In the genomic region with DNA sequence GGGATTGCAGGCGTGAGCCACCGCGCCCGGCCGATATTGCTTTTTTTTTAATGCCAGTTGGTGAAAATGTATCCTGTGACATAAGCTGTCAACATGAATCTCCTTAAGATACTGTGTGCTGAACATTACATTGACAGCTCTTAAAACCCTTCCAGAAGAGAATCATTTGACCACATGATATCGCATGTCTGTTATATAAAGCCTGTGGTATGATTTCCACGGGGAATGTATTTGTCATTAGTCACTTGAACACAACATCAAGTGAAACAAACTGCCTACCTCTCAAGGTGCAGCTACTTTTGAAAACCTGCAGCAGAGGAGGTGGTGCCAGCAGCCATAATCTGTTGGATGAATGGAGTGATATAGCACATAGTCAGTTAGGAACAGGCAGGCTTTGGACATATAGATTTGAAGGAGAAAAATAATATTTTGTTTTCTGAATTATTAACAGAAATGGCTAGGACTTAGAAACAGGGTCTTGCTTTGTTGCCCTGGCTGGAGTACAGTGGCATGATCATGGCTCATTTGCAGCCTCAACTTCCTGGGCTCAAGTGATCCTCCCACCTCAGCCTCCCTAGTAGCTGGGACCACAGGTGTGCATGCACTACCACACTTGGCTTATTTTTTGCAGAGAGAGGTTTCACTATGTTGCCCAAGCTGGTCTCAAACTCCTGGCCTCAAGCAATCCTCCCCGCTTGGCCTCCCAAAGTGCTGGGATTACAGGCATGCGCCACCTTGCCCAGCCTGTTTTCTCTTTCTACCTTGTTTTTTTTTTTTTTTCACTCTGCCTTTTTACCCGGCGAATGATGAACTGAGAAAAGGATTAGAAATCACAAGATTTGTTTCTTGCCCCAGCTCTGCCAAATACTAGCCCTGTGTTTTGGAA, we compare ENCODE assay signal across 8 cellular contexts.
A peak's percentile ranks its signal among the peaks of the same experiment; 100 is the strongest.
DNase-seq lines count a peak whose midpoint lies in the region; ATAC-seq and TF ChIP-seq lines count a peak whose summit lies in the region.

No MANE protein-coding gene starts in this region.

- no peaks in the 10 kb centered on the region for H3K27me3 ChIP-seq in muscle layer of colon (ENCODE audit: control insufficient read depth in 1 of 2, insufficient read depth in 2 of 2, low read length in 2 of 2)

- H3K4me1 ChIP-seq in muscle layer of colon (ENCODE audit: insufficient read depth, low read length), result peaks cover 15% of the 10 kb centered on the region

- no peaks in the 10 kb centered on the region for H3K9me3 ChIP-seq in muscle layer of colon (ENCODE audit: low read length)

- H3K36me3 ChIP-seq in muscle layer of colon (ENCODE audit: insufficient read depth, low read length), result peaks cover 9% of the 10 kb centered on the region

- peak overlapping the region; percentile 62 for H3K27ac ChIP-seq in muscle layer of colon (ENCODE audit: low read depth, low read length)

- peak; percentile 32 for DNase-seq in EH (ENCODE audit: low read depth)
- DNase-seq in astrocyte of the cerebellum (ENCODE audit: low read depth), result no peak
- DNase-seq in NCI-H510A treated with DMSO at 0.1 percent for 48 hours (lab: John Stamatoyannopoulos, UW), result no peak
- no peak for DNase-seq in iPS-NIHi7 (ENCODE audit: extremely low spot score)

- TF ChIP-seq CTCF in astrocyte of the cerebellum (IDR thresholded peaks at IDR 0.05; ENCODE audit: low read depth, low read length, missing control alignments), result no peak

- H3K4me3 ChIP-seq in astrocyte of the cerebellum (ENCODE audit: low read depth, low read length), result peak overlapping the region; percentile 32
- H3K4me3 ChIP-seq in muscle layer of colon (ENCODE audit: low read depth in 1 of 2, low read length in 2 of 2), result peak overlapping the region in 1 of 2 donors; percentile 48

- H3K9ac ChIP-seq in muscle layer of colon (ENCODE audit: low read length), result peak overlapping the region; percentile 63

- in situ Hi-C loops in astrocyte of the cerebellum (cut with HindIII; ENCODE audit: low sequenced_read_pairs), result no loop called here

- ATAC-seq in HG03196 (IDR thresholded peaks at IDR 0.05; ENCODE audit: unreplicated experiment) (peak; percentile 11), GM21576 (IDR thresholded peaks at IDR 0.05; ENCODE audit: unreplicated experiment) (no peak), GM21423 (IDR thresholded peaks at IDR 0.05; ENCODE audit: unreplicated experiment) (no peak)
